Comparison of ENCODE assay signal across 8 cellular contexts in the genomic region with DNA sequence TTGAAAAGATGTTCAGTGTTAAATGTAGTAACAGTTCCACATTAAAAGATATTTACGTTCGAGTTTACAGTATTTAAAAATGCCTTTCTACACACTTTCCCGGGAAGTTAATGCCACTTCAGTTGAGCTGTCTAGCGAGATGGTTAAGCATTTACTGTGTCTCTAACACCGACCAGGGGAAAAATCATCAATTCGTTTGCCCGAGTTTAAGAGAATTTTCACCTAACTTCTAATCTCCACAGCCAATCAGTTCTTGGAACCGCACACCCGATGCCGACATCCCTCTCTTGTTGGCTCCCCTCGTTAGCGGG. TPM values are rescaled to one million over a fixed set of nuclear protein-coding genes. Genes with fewer than 3 reads are reported as not detected.
DNase-seq lines count a peak whose midpoint lies in the region; ATAC-seq and TF ChIP-seq lines count a peak whose summit lies in the region.

No MANE protein-coding gene starts in this region.

- in situ Hi-C loops in astrocyte of the cerebellum (cut with HindIII; ENCODE audit: low sequenced_read_pairs) = no loop called here

- H3K27me3 ChIP-seq in heart right ventricle (no peaks in the 10 kb centered on the region), lung (ENCODE audit: control insufficient read depth, insufficient read depth) (no peaks in the 10 kb centered on the region)

- DNase-seq in heart right ventricle (no peak), Right ventricle myocardium superior (no peak), astrocyte of the cerebellum (ENCODE audit: low read depth) (no peak), lung (ENCODE audit: low spot score) (no peak), ecto neural progenitor cell (ENCODE audit: low spot score) (no peak)

- ATAC-seq in heart right ventricle = no peak
- ATAC-seq in Right ventricle myocardium superior (ENCODE audit: poor library complexity) = no peak
- ATAC-seq in lung (ENCODE audit: insufficient read depth, low FRiP score) = no peak
- ATAC-seq in HG03280 (IDR thresholded peaks at IDR 0.05; ENCODE audit: unreplicated experiment) = no peak
- ATAC-seq in HG03521 (IDR thresholded peaks at IDR 0.05; ENCODE audit: unreplicated experiment) = no peak

- peak overlapping the region; percentile 57 to 93 (median 84) for H3K4me3 ChIP-seq in heart right ventricle
- H3K4me3 ChIP-seq in astrocyte of the cerebellum (ENCODE audit: low read depth, low read length) = peak overlapping the region; percentile 89
- H3K4me3 ChIP-seq in lung = peak overlapping the region; percentile 7
- peak overlapping the region; percentile 81 for H3K4me3 ChIP-seq in urinary bladder (ENCODE audit: low read depth, low read length)

- TF ChIP-seq CTCF in heart right ventricle (IDR thresholded peaks at IDR 0.05) (no peak), astrocyte of the cerebellum (IDR thresholded peaks at IDR 0.05; ENCODE audit: low read depth, low read length, missing control alignments) (no peak), lung (IDR thresholded peaks at IDR 0.05; ENCODE audit: control extremely low read depth, extremely low read depth) (no peak)

- H3K27ac ChIP-seq in heart right ventricle (peak overlapping the region; percentile 94 to 98 (median 97)), lung (ENCODE audit: low read depth in 1 of 2, low read length in 1 of 2) (peak overlapping the region; percentile 85 to 97), urinary bladder (ENCODE audit: low read depth) (peak overlapping the region; percentile 89)

- H3K4me1 ChIP-seq in heart right ventricle (peaks cover 14 to 81% (median 70%) of the 10 kb centered on the region in 9 donors), lung (ENCODE audit: control insufficient read depth in 2 of 2, insufficient read depth in 2 of 2, low read length in 2 of 2) (peaks cover 6 to 24% of the 10 kb centered on the region in 2 donors), urinary bladder (ENCODE audit: insufficient read depth) (peaks cover 2% of the 10 kb centered on the region)

- intact Hi-C loops in heart right ventricle (cut with DNase I) = no loop called here
- intact Hi-C loops in Right ventricle myocardium superior (cut with DNase I) = no loop called here

- WGBS in heart right ventricle, 2 donors = 1 to 3% methylated on average over 12 of the region's 12 CpGs
- WGBS in lung, 2 donors = 0 to 2% methylated on average over 12 of the region's 12 CpGs
- WGBS in urinary bladder = under 1% methylated on average over 12 of the region's 12 CpGs

- H3K36me3 ChIP-seq in heart right ventricle = no peaks in the 10 kb centered on the region
- H3K36me3 ChIP-seq in lung (ENCODE audit: control insufficient read depth in 2 of 2, insufficient read depth in 2 of 2, low read length in 2 of 2) = no peaks in the 10 kb centered on the region
- H3K36me3 ChIP-seq in urinary bladder (ENCODE audit: insufficient read depth) = peaks cover 1% of the 10 kb centered on the region

- H3K9me3 ChIP-seq in heart right ventricle (no peaks in the 10 kb centered on the region), lung (ENCODE audit: control insufficient read depth in 2 of 2, insufficient read depth in 1 of 2, low read length in 1 of 2) (no peaks in the 10 kb centered on the region)

RNA-seq across cellular contexts. Expression of a gene that starts 58.2 kb away (rescaled TPM):
- total RNA-seq in heart right ventricle (not detected), Right ventricle myocardium superior (not detected), lung (not detected), urinary bladder (not detected)
- polyA plus RNA-seq in heart right ventricle (not detected), lung (not detected), urinary bladder (not detected)

Comparison
In these comparisons a context has a peak if more than half of its experiments do, and no peak if none do; other contexts are left out.
1. H3K4me3 ChIP-seq: peak in every context shown above with its lines; median percentile 89 in astrocyte of the cerebellum; 84 in heart right ventricle; 81 in urinary bladder; 7 in lung.